ENCODE assay signal across 12 cellular contexts in the genomic region with DNA sequence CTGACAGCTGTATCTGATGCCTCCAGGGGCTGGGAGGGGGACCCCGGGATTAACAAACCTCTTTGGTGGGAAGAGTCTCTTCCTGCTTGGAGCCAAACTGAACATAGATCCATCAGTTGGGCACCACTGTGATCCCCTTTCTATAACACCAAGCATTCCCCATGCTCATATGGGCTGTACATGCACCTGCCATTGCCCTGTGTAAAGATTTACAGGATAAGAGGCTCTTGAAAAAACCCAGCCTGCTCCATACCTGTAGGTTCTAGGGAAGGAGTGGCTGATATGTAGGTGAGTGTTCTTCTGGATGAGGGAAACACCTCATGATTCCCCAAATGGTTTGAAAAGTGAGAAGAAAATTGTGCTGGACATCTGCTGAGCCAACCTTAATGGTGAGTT. TPM values are rescaled to one million over a fixed set of nuclear protein-coding genes. Genes with fewer than 3 reads are reported as not detected.
"Had no signal": no experiment of that assay in that cellular context is flagged by ENCODE, and none has a peak within 500 bp of the region (broad histone marks: within the 10 kb centered on the region; RNA-seq: fewer than 3 reads in every experiment).

No MANE protein-coding gene starts in this region.

RNA-seq across cellular contexts. Expression of gene CLIC2, which starts 0.9 kb away (rescaled TPM):
- total RNA-seq: epithelial cell of proximal tubule, kidney epithelial cell had no signal

RNA-seq across cellular contexts. Expression of gene F8A2, which starts 46.6 kb away (rescaled TPM):
- total RNA-seq: activated naive CD4-positive, alpha-beta T cell treated with anti-CD3 and anti-CD28 coated beads, Interleukin-2, amount 50 U/mL, for 72 hours; activated T-cell treated with anti-CD3 and anti-CD28 coated beads, Interleukin-2, amount 50 U/mL, for 72 hours; dermis microvascular lymphatic vessel endothelial cell; epithelial cell of proximal tubule; fibroblast of lung; fibroblast of villous mesenchyme; kidney epithelial cell; mucosa of gallbladder; osteoblast; T-helper 1 cell treated with Interleukin-12 subunit alpha and Interleukin-12 subunit beta and Interleukin-4 antibody, amounts not matched to agents 30 ng/mL and 1 ng/mL, for 36 hours had no signal
- polyA plus RNA-seq: fibroblast of lung, mammary epithelial cell, thymus had no signal
